Comparison of ENCODE assay signal across 31 cellular contexts in genomic region chr7:76430836-76431235, GRCh38. TPM values are rescaled to one million over a fixed set of nuclear protein-coding genes. Genes with fewer than 3 reads are reported as not detected.
"Had no signal": no experiment of that assay in that cellular context is flagged by ENCODE, and none has a peak within 500 bp of the region (broad histone marks: within the 10 kb centered on the region; RNA-seq: fewer than 3 reads in every experiment).

No MANE protein-coding gene starts in this region.

- ATAC-seq: activated CD4-positive, alpha-beta T cell treated with anti-CD3 and anti-CD28 coated beads for 36 hours; K562; Panc1 had no signal

- H3K27me3 ChIP-seq: adrenal gland, breast epithelium, SJCRH30 had no signal

- H3K4me3 ChIP-seq: adrenal gland, breast epithelium, K562, SJCRH30 had no signal

- H3K9me3 Mint-ChIP-seq: activated CD4-positive, alpha-beta memory T cell treated with anti-CD3 and anti-CD28 coated beads, Interleukin-2, amount 10 ng/mL, durations not matched to agents 7 days and 5 days; activated naive CD8-positive, alpha-beta T cell treated with anti-CD3 and anti-CD28 coated beads, Interleukin-2, amount 10 ng/mL, durations not matched to agents 7 days and 5 days had no signal

- H3K27ac Mint-ChIP-seq: activated CD4-positive, alpha-beta memory T cell treated with anti-CD3 and anti-CD28 coated beads, Interleukin-2, amount 10 ng/mL, durations not matched to agents 7 days and 5 days; activated CD4-positive, alpha-beta T cell treated with anti-CD3 and anti-CD28 coated beads for 36 hours; activated naive CD8-positive, alpha-beta T cell treated with anti-CD3 and anti-CD28 coated beads, Interleukin-2, amount 10 ng/mL, durations not matched to agents 7 days and 5 days had no signal

- H3K4me1 ChIP-seq: adrenal gland, breast epithelium had no signal

- DNase-seq: activated CD4-positive, alpha-beta memory T cell treated with anti-CD3 and anti-CD28 coated beads, Interleukin-2, amount 10 ng/mL, durations not matched to agents 7 days and 5 days; activated CD4-positive, alpha-beta T cell treated with anti-CD3 and anti-CD28 coated beads for 36 hours; activated CD4-positive, alpha-beta T cell treated with anti-CD3 and anti-CD28 coated beads, Interleukin-2, amount 50 U/mL, for 1 hour; activated CD8-positive, alpha-beta memory T cell treated with anti-CD3 and anti-CD28 coated beads, Interleukin-2, amount 50 U/mL, for 4 hours; activated naive CD4-positive, alpha-beta T cell treated with anti-CD3 and anti-CD28 coated beads, Interleukin-2, amount 50 U/mL, for 16 hours; activated naive CD8-positive, alpha-beta T cell treated with anti-CD3 and anti-CD28 coated beads, Interleukin-2, amount 10 ng/mL, durations not matched to agents 7 days and 5 days; activated T-cell treated with anti-CD3 and anti-CD28 coated beads, Interleukin-2, amount 50 U/mL, for 1 hour; anterior cingulate cortex; central memory CD4-positive, alpha-beta T cell; Karpas-422; MM.1S; NCI-H1105; NCI-H146; NCI-H1930; NCI-H2171; NCI-H2227 treated with DMSO at 0.1 percent for 48 hours; NCI-H446 treated with DMSO at 0.1 percent for 48 hours; NCI-H524 treated with DMSO at 0.1 percent for 48 hours; NCI-H82; NK-92 treated with Interleukin-12 subunit alpha and Interleukin-12 subunit beta, amount 100 ng/mL, for 24 hours; OCI-M1; Right ventricle myocardium superior; RPMI8226; SJCRH30; SK-N-SH; T-helper 1 cell had no signal

- H3K9me3 ChIP-seq: adrenal gland, breast epithelium, SJCRH30, SK-N-SH had no signal

- H3K27ac ChIP-seq: adrenal gland, breast epithelium, SJCRH30, VCaP had no signal

- H3K36me3 ChIP-seq: adrenal gland, breast epithelium, SJCRH30 had no signal

- H3K36me3 Mint-ChIP-seq: activated naive CD8-positive, alpha-beta T cell treated with anti-CD3 and anti-CD28 coated beads, Interleukin-2, amount 10 ng/mL, durations not matched to agents 7 days and 5 days had no signal

- H3K4me1 Mint-ChIP-seq: activated CD4-positive, alpha-beta memory T cell treated with anti-CD3 and anti-CD28 coated beads, Interleukin-2, amount 10 ng/mL, durations not matched to agents 7 days and 5 days; activated naive CD8-positive, alpha-beta T cell treated with anti-CD3 and anti-CD28 coated beads, Interleukin-2, amount 10 ng/mL, durations not matched to agents 7 days and 5 days had no signal

- H3K4me3 Mint-ChIP-seq: activated CD4-positive, alpha-beta memory T cell treated with anti-CD3 and anti-CD28 coated beads, Interleukin-2, amount 10 ng/mL, durations not matched to agents 7 days and 5 days; activated CD4-positive, alpha-beta T cell treated with anti-CD3 and anti-CD28 coated beads for 36 hours; activated naive CD8-positive, alpha-beta T cell treated with anti-CD3 and anti-CD28 coated beads, Interleukin-2, amount 10 ng/mL, durations not matched to agents 7 days and 5 days had no signal

RNA-seq across cellular contexts. Expression of gene ZP3, which starts 6.1 kb away (rescaled TPM):
- total RNA-seq: Right ventricle myocardium superior had no signal
